ENCODE assay signal across 33 cellular contexts in the genomic region with DNA sequence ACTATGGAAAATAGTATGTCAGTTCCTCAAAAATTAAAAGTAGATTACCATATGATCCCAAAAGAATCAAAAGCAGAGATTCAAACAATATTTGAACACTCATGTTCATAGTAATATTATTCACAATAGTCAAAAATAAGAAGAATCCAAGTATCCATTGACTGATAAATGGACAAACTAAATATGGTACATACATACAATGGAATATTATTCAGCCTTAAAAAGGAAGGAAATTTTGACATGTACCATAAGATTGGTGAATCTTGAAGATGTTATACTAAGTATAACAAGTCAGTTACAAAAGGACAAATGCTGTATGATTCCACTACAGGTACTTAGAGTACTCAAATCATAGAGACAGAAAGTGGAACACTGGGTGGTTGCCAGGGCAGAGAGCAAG.
DNase-seq lines count a peak whose midpoint lies in the region; ATAC-seq and TF ChIP-seq lines count a peak whose summit lies in the region.
"Had no signal": no experiment of that assay in that cellular context is flagged by ENCODE, and none has a peak within 500 bp of the region (broad histone marks: within the 10 kb centered on the region; RNA-seq: fewer than 3 reads in every experiment).

No MANE protein-coding gene starts in this region.

- H3K27me3 ChIP-seq in SK-N-SH (ENCODE audit: insufficient read depth), result no peaks in the 10 kb centered on the region
- H3K27me3 ChIP-seq: BE2C; BLaER1; BLaER1 treated with 17β-estradiol and CSF1 and Interleukin-3, amounts not matched to agents 10 nM and 100 nM had no signal

- H3K27me3 Mint-ChIP-seq in activated CD4-positive, alpha-beta T cell treated with anti-CD3 and anti-CD28 coated beads for 36 hours, result peaks cover 5% of the 10 kb centered on the region

- no peak overlapping the region for H3K9ac ChIP-seq in SK-N-SH
- H3K9ac ChIP-seq: BLaER1; BLaER1 treated with 17β-estradiol and CSF1 and Interleukin-3, amounts not matched to agents 10 nM and 100 nM had no signal

- H3K27ac ChIP-seq in SK-N-SH (ENCODE audit: low read depth in 2 of 2, low read length in 1 of 2), result no peak overlapping the region
- no peak overlapping the region for H3K27ac ChIP-seq in HEK293 (ENCODE audit: extremely low read depth, low read depth, low read length)
- H3K27ac ChIP-seq: 22Rv1; BLaER1; BLaER1 treated with 17β-estradiol and CSF1 and Interleukin-3, amounts not matched to agents 10 nM and 100 nM; C4-2B had no signal

- no peaks in the 10 kb centered on the region for H3K36me3 Mint-ChIP-seq in activated CD4-positive, alpha-beta T cell treated with anti-CD3 and anti-CD28 coated beads for 36 hours (ENCODE audit: low read depth)
- H3K36me3 Mint-ChIP-seq: CD14-positive monocyte; CD4-positive, alpha-beta memory T cell; CD4-positive, CD25-positive, alpha-beta regulatory T cell; CD8-positive, alpha-beta memory T cell; CD8-positive, alpha-beta T cell had no signal

- POLR2A ChIA-PET in SK-N-SH (lab: Yijun Ruan, JAX) (no interaction called here), HEK293 (lab: Yijun Ruan, JAX) (no interaction called here)
- POLR2A ChIA-PET in activated CD4-positive, alpha-beta T cell treated with anti-CD3 and anti-CD28 coated beads for 36 hours (lab: Charles Lee), result no interaction called here

- H3K79me2 ChIP-seq in SK-N-SH (ENCODE audit: insufficient read depth), result no peaks in the 10 kb centered on the region

- no peaks in the 10 kb centered on the region for H3K4me1 Mint-ChIP-seq in activated CD4-positive, alpha-beta T cell treated with anti-CD3 and anti-CD28 coated beads for 36 hours
- H3K4me1 Mint-ChIP-seq: B cell; CD14-positive monocyte; CD4-positive, alpha-beta memory T cell; CD4-positive, CD25-positive, alpha-beta regulatory T cell; CD8-positive, alpha-beta memory T cell had no signal

- peak overlapping the region; percentile 51 for H3K27ac Mint-ChIP-seq in activated CD4-positive, alpha-beta T cell treated with anti-CD3 and anti-CD28 coated beads for 36 hours
- H3K27ac Mint-ChIP-seq: B cell; CD14-positive monocyte; CD4-positive, alpha-beta T cell; CD4-positive, CD25-positive, alpha-beta regulatory T cell; CD8-positive, alpha-beta memory T cell; CD8-positive, alpha-beta T cell had no signal

- no peaks in the 10 kb centered on the region for H3F3A ChIP-seq in SK-N-SH (replicated peaks; ENCODE audit: insufficient read depth)

- CTCF ChIA-PET in SK-N-SH (lab: Yijun Ruan, JAX), result no interaction called here
- CTCF ChIA-PET in activated CD4-positive, alpha-beta T cell treated with anti-CD3 and anti-CD28 coated beads for 36 hours (lab: Charles Lee), result no interaction called here
- CTCF ChIA-PET in HEK293 (lab: Yijun Ruan, JAX), result interaction anchor here (0.6 to 0.7 kb wide), 3 partner anchors 13 to 720 kb away, joined by 3 read pairs; no protein-coding TSS in a partner anchor

- no peaks in the 10 kb centered on the region for H4K20me1 ChIP-seq in SK-N-SH (ENCODE audit: insufficient read depth)
- H4K20me1 ChIP-seq: BLaER1; BLaER1 treated with 17β-estradiol and CSF1 and Interleukin-3, amounts not matched to agents 10 nM and 100 nM had no signal

- H2AFZ ChIP-seq in SK-N-SH (ENCODE audit: low read depth), result no peak overlapping the region

- H3K9me2 ChIP-seq in SK-N-SH, result no peaks in the 10 kb centered on the region

- H3K4me2 ChIP-seq in SK-N-SH, result no peak overlapping the region
- H3K4me2 ChIP-seq: A549; BLaER1; BLaER1 treated with 17β-estradiol and CSF1 and Interleukin-3, amounts not matched to agents 10 nM and 100 nM had no signal

- H3K4me3 Mint-ChIP-seq in activated CD4-positive, alpha-beta T cell treated with anti-CD3 and anti-CD28 coated beads for 36 hours, result no peak overlapping the region
- H3K4me3 Mint-ChIP-seq: B cell; CD14-positive monocyte; CD4-positive, alpha-beta memory T cell; CD4-positive, alpha-beta T cell; CD4-positive, CD25-positive, alpha-beta regulatory T cell; CD8-positive, alpha-beta T cell had no signal

- no peak for DNase-seq in SK-N-SH
- no peak for DNase-seq in activated CD4-positive, alpha-beta T cell treated with anti-CD3 and anti-CD28 coated beads for 36 hours
- DNase-seq in activated CD4-positive, alpha-beta T cell treated with anti-CD3 and anti-CD28 coated beads, Interleukin-2, amount 50 U/mL, for 1 hour, result no peak
- no peak for DNase-seq in SIG-M5 treated with dmso at 0.1 percent for 504 hours (lab: John Stamatoyannopoulos, UW; ENCODE audit: unreplicated experiment)
- DNase-seq: 8988T; ACHN; AML-193; BE2C; C1 segment of cervical spinal cord; Caco-2; Calu3; CD4-positive, alpha-beta memory T cell; CD4-positive, alpha-beta T cell; CD4-positive, CD25-positive, alpha-beta regulatory T cell; CD8-positive, alpha-beta memory T cell; CD8-positive, alpha-beta T cell; COR-L47; DMS 273 treated with DMSO at 0.1 percent for 48 hours; DMS153; DMS53; DMS79; DMS79 treated with DMSO at 0.1 percent for 48 hours; DND-41; EL had no signal

- H3K4me1 ChIP-seq in SK-N-SH (ENCODE audit: control insufficient read depth in 1 of 2, insufficient read depth in 2 of 2, low read depth in 1 of 2, low read length in 1 of 2), result no peaks in the 10 kb centered on the region; a peak in 1 of 4 replicates
- peaks cover 6% of the 10 kb centered on the region for H3K4me1 ChIP-seq in HEK293 (ENCODE audit: control insufficient read depth, insufficient read depth, low read length)
- H3K4me1 ChIP-seq: BE2C, BLaER1, Caco-2 had no signal

- intact Hi-C loops in activated CD4-positive, alpha-beta T cell treated with anti-CD3 and anti-CD28 coated beads for 36 hours (cut with DNase I, micrococcal nuclease), result no loop called here

- H3K9me3 Mint-ChIP-seq in activated CD4-positive, alpha-beta T cell treated with anti-CD3 and anti-CD28 coated beads for 36 hours (ENCODE audit: low read depth), result no peaks in the 10 kb centered on the region
- H3K9me3 Mint-ChIP-seq: CD4-positive, alpha-beta T cell had no signal

- H3K36me3 ChIP-seq in SK-N-SH (replicated peaks in 1 of 2; ENCODE audit: control insufficient read depth in 1 of 2, insufficient read depth in 2 of 2, low read length in 1 of 2), result no peaks in the 10 kb centered on the region
- no peaks in the 10 kb centered on the region for H3K36me3 ChIP-seq in HEK293 (ENCODE audit: control insufficient read depth in 2 of 2, insufficient read depth in 1 of 2, low read length in 2 of 2)
- H3K36me3 ChIP-seq: BE2C; BLaER1; BLaER1 treated with 17β-estradiol and CSF1 and Interleukin-3, amounts not matched to agents 10 nM and 100 nM had no signal

- no peak for TF ChIP-seq RAD21 in SK-N-SH (IDR thresholded peaks at IDR 0.05; ENCODE audit: low read length)

- TF ChIP-seq CTCF in SK-N-SH (IDR thresholded peaks at IDR 0.05) (no peak), HEK293 (tag by site-specific recombination; IDR thresholded peaks at IDR 0.05) (no peak)

- H3K9me3 ChIP-seq in SK-N-SH (no peaks in the 10 kb centered on the region), HEK293 (ENCODE audit: control insufficient read depth, insufficient read depth, low read depth, low read length) (no peaks in the 10 kb centered on the region)
- H3K9me3 ChIP-seq: A549; BE2C; BLaER1; BLaER1 treated with 17β-estradiol and CSF1 and Interleukin-3, amounts not matched to agents 10 nM and 100 nM; Caco-2 had no signal

- no peak for TF ChIP-seq EP300 in SK-N-SH (IDR thresholded peaks at IDR 0.05; ENCODE audit: borderline replicate concordance in 1 of 2, low read depth in 1 of 2, low read length in 1 of 2)

- H3K4me3 ChIP-seq in SK-N-SH (ENCODE audit: low read depth in 2 of 2, low read length in 1 of 2) (no peak overlapping the region), HEK293 (ENCODE audit: low read depth, low read length) (no peak overlapping the region)
- H3K4me3 ChIP-seq: A549; BLaER1; BLaER1 treated with 17β-estradiol and CSF1 and Interleukin-3, amounts not matched to agents 10 nM and 100 nM had no signal

- ATAC-seq in SK-N-SH treated with all-trans-retinoic acid at 6 μM for 48 hours, result no peak
- ATAC-seq in activated CD4-positive, alpha-beta T cell treated with anti-CD3 and anti-CD28 coated beads for 36 hours, result no peak
- ATAC-seq: A549; CD8-positive, alpha-beta T cell had no signal

TF ChIP-seq in SK-N-SH, 30 proteins besides CTCF, POLR2A, EP300 and RAD21 (continues in another document):
- no peak for TF ChIP-seq FOXJ3 (CRISPR knock-in tag; IDR thresholded peaks at IDR 0.05)
- TF ChIP-seq, protein P1, sequence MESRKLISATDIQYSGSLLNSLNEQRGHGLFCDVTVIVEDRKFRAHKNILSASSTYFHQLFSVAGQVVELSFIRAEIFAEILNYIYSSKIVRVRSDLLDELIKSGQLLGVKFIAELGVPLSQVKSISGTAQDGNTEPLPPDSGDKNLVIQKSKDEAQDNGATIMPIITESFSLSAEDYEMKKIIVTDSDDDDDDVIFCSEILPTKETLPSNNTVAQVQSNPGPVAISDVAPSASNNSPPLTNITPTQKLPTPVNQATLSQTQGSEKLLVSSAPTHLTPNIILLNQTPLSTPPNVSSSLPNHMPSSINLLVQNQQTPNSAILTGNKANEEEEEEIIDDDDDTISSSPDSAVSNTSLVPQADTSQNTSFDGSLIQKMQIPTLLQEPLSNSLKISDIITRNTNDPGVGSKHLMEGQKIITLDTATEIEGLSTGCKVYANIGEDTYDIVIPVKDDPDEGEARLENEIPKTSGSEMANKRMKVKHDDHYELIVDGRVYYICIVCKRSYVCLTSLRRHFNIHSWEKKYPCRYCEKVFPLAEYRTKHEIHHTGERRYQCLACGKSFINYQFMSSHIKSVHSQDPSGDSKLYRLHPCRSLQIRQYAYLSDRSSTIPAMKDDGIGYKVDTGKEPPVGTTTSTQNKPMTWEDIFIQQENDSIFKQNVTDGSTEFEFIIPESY (IDR thresholded peaks at IDR 0.05; ENCODE audit: borderline replicate concordance, low read depth), result no peak
- TF ChIP-seq RXRA (IDR thresholded peaks at IDR 0.05; ENCODE audit: borderline replicate concordance, low read depth), result no peak

TF ChIP-seq in HEK293, 187 proteins besides CTCF, POLR2A, EP300 and RAD21:
- TF ChIP-seq GFI1B (tag by site-specific recombination; IDR thresholded peaks at IDR 0.05), result no peak
- TF ChIP-seq ZNF146 (tag by site-specific recombination; IDR thresholded peaks at IDR 0.05), result peak; percentile 59
- no peak for TF ChIP-seq ZNF394 (tag by site-specific recombination; IDR thresholded peaks at IDR 0.05; ENCODE audit: borderline replicate concordance)
- no peak for TF ChIP-seq ZNF121 (tag by site-specific recombination; IDR thresholded peaks at IDR 0.05)
